1 cellular context compared by ENCODE assay signal in genomic region chr3:193795062-193795690, GRCh38.
TF ChIP-seq lines count a peak whose summit lies in the region.

No MANE protein-coding gene starts in this region.

TF ChIP-seq in H1, 55 proteins besides CTCF, POLR2A, EP300 and RAD21 (continued from another document):
- TF ChIP-seq, protein P1, sequence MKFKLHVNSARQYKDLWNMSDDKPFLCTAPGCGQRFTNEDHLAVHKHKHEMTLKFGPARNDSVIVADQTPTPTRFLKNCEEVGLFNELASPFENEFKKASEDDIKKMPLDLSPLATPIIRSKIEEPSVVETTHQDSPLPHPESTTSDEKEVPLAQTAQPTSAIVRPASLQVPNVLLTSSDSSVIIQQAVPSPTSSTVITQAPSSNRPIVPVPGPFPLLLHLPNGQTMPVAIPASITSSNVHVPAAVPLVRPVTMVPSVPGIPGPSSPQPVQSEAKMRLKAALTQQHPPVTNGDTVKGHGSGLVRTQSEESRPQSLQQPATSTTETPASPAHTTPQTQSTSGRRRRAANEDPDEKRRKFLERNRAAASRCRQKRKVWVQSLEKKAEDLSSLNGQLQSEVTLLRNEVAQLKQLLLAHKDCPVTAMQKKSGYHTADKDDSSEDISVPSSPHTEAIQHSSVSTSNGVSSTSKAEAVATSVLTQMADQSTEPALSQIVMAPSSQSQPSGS (IDR thresholded peaks at IDR 0.05; ENCODE audit: low read length), result no peak
- TF ChIP-seq TEAD4 (IDR thresholded peaks at IDR 0.05; ENCODE audit: low read depth, low read length) (no peak), RBBP5 (IDR thresholded peaks at IDR 0.05; ENCODE audit: borderline replicate concordance, low read depth, low read length) (no peak)
TF ChIP-seq in H1: peak in this region for 0.
